Comparison of ENCODE assay signal across 21 cellular contexts in genomic region chr17:28986714-28987367, GRCh38. TPM values are rescaled to one million over a fixed set of nuclear protein-coding genes. Genes with fewer than 3 reads are reported as not detected.
"Had no signal": no experiment of that assay in that cellular context is flagged by ENCODE, and none has a peak within 500 bp of the region (broad histone marks: within the 10 kb centered on the region; RNA-seq: fewer than 3 reads in every experiment).

No MANE protein-coding gene starts in this region.

- H3K27ac ChIP-seq: breast epithelium, coronary artery, tibial artery had no signal

- H3K9me3 Mint-ChIP-seq: mesothelial cell of epicardium, nephron progenitor cell had no signal

- H3K9me3 ChIP-seq: breast epithelium, tibial artery had no signal

- DNase-seq: activated CD4-positive, alpha-beta T cell treated with anti-CD3 and anti-CD28 coated beads for 1 hour; activated CD8-positive, alpha-beta memory T cell treated with anti-CD3 and anti-CD28 coated beads for 24 hours; activated CD8-positive, alpha-beta memory T cell treated with anti-CD3 and anti-CD28 coated beads, Interleukin-2, amount 50 U/mL, for 48 hours; activated effector memory CD4-positive, alpha-beta T cell treated with Interleukin-2 at 50 U/mL for 16 hours; activated naive CD4-positive, alpha-beta T cell treated with anti-CD3 and anti-CD28 coated beads, Interleukin-2, amount 50 U/mL, for 16 hours; activated T-cell treated with anti-CD3 and anti-CD28 coated beads, Interleukin-2, amount 50 U/mL, for 48 hours; aorta; kidney; stimulated activated CD4-positive, alpha-beta T cell treated with anti-CD3 and anti-CD28 coated beads, Interleukin-12 subunit alpha, Interleukin-12 subunit beta, amount 100 ng/mL, for 4 hours; stimulated activated CD4-positive, alpha-beta T cell treated with anti-CD3 and anti-CD28 coated beads, Interleukin-1b, Interleukin-23, amount 100 ng/mL, for 48 hours; stimulated activated naive CD8-positive, alpha-beta T cell treated with anti-CD3 and anti-CD28 coated beads, Interleukin-15, Interleukin-2, amounts not matched to agents 100 U/mL and 50 U/mL, for 24 hours; substantia nigra; tibial artery had no signal

- H3K36me3 Mint-ChIP-seq: mesothelial cell of epicardium had no signal

- H3K27ac Mint-ChIP-seq: mesothelial cell of epicardium, nephron progenitor cell had no signal

- H3K36me3 ChIP-seq: breast epithelium, tibial artery had no signal

- ATAC-seq: left lobe of liver; stimulated activated naive CD8-positive, alpha-beta T cell treated with anti-CD3 and anti-CD28 coated beads, Interleukin-15, Interleukin-2, amounts not matched to agents 100 U/mL and 50 U/mL, for 24 hours had no signal

- H3K4me3 Mint-ChIP-seq: mesothelial cell of epicardium, nephron progenitor cell had no signal

- H3K4me1 ChIP-seq: breast epithelium had no signal

- H3K4me3 ChIP-seq: breast epithelium, coronary artery, tibial artery had no signal

RNA-seq across cellular contexts. Expression of gene SEZ6, which starts 19.0 kb away (rescaled TPM):
- total RNA-seq: aorta, breast epithelium, kidney, left lobe of liver, mesothelial cell of epicardium, omental fat pad, posterior vena cava had no signal
- polyA plus RNA-seq: aorta, esophagus had no signal
